ENCODE assay signal across 19 cellular contexts in the genomic region with DNA sequence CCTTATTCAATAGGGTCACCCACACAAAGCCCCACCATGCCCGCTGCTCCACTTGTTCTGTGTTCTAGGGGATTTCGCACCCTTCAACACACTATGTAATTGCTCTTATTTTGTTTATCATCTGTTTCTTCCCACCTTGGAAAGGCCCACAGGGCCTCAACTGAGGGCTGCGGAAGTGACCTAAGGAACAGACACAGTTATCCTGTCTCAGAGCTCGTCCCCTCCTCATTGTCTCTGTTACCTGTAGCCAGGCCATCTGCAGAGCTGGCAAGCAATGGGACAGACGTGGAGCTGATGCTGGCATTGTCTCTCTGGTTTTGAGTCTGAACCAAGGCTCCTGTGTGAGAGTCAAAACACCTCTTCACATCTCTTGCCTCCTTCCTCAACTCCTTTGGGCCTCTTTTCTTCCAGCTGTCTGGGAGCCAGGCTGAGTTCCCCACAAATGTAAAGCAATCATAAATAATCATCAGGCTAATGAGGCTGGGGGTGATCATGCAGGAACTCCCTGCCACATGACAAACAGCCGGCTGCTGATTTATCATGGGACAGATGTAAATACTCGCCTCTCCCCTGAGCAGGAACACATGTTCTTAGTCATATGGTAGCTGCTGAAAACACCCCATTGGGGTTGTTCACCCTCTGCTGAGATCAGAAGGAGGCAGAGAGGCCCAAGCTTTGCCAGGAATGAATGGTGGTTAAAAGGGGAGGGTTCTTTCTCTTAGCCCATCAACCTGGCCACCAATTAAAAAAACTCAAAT.
DNase-seq lines count a peak whose midpoint lies in the region; ATAC-seq, FAIRE-seq and TF ChIP-seq lines count a peak whose summit lies in the region.
"Had no signal": no experiment of that assay in that cellular context is flagged by ENCODE, and none has a peak within 500 bp of the region (broad histone marks: within the 10 kb centered on the region; RNA-seq: fewer than 3 reads in every experiment).

No MANE protein-coding gene starts in this region.

- no peak for TF ChIP-seq POLR2A in A549 (IDR thresholded peaks at IDR 0.05; ENCODE audit: low read length)

- H3K36me3 ChIP-seq in neural progenitor cell, result no peaks in the 10 kb centered on the region
- H3K36me3 ChIP-seq: BE2C had no signal

- H3K27ac ChIP-seq in A549 (no peak overlapping the region), neural progenitor cell (no peak overlapping the region)

- POLR2A ChIA-PET in A549 (lab: Yijun Ruan, JAX), result no interaction called here

- H3K4me1 Mint-ChIP-seq in neural progenitor cell, result peaks cover 45% of the 10 kb centered on the region

- H3K4me3 ChIP-seq in A549, result no peak overlapping the region
- H3K4me3 ChIP-seq in neural progenitor cell, result no peak overlapping the region

- H3K27ac Mint-ChIP-seq in neural progenitor cell, result peak overlapping the region; percentile 78

- H2AFZ ChIP-seq in neural progenitor cell (replicated peaks), result no peak overlapping the region

- FAIRE-seq in A549 (lab: Jason Lieb, UNC), result no peak
- FAIRE-seq: HepG2 had no signal

- no peak overlapping the region for H3K9ac ChIP-seq in neural progenitor cell

- H4K20me1 ChIP-seq in neural progenitor cell (ENCODE audit: low read depth), result no peaks in the 10 kb centered on the region

- peaks cover 9% of the 10 kb centered on the region for H3F3A ChIP-seq in neural progenitor cell (ENCODE audit: low read depth)

- TF ChIP-seq CTCF in A549 (IDR thresholded peaks at IDR 0.05) (no peak), neural progenitor cell (IDR thresholded peaks at IDR 0.05) (no peak)

- no peaks in the 10 kb centered on the region for H3K27me3 ChIP-seq in neural progenitor cell
- H3K27me3 ChIP-seq: BE2C had no signal

- H3K9me3 ChIP-seq in A549 (no peaks in the 10 kb centered on the region), neural progenitor cell (ENCODE audit: low read depth) (no peaks in the 10 kb centered on the region)
- H3K9me3 ChIP-seq: BE2C had no signal

- H3K9me3 Mint-ChIP-seq in neural progenitor cell, result peaks cover 16% of the 10 kb centered on the region
- H3K9me3 Mint-ChIP-seq: CD4-positive, alpha-beta memory T cell had no signal

- WGBS in A549 (ENCODE audit: missing lambda C conversion rate), result 57% methylated on average over 7 of the region's 7 CpGs

- H3K27me3 Mint-ChIP-seq in neural progenitor cell (ENCODE audit: insufficient read depth, low read depth), result peaks cover 23% of the 10 kb centered on the region

- H3K36me3 Mint-ChIP-seq in neural progenitor cell, result peaks cover 6% of the 10 kb centered on the region
- H3K36me3 Mint-ChIP-seq: CD4-positive, alpha-beta memory T cell had no signal

- H3K4me3 Mint-ChIP-seq in neural progenitor cell, result peak overlapping the region; percentile 29

- no peaks in the 10 kb centered on the region for H3K4me1 ChIP-seq in A549
- H3K4me1 ChIP-seq in neural progenitor cell, result peaks cover 5% of the 10 kb centered on the region
- H3K4me1 ChIP-seq: BE2C had no signal

- CTCF ChIA-PET in A549 (lab: Yijun Ruan, JAX), result no interaction called here

- no peaks in the 10 kb centered on the region for H3K79me2 ChIP-seq in neural progenitor cell (ENCODE audit: low read depth)

- TF ChIP-seq EP300 in A549 (IDR thresholded peaks at IDR 0.05), result no peak

- no peak for TF ChIP-seq RAD21 in A549 (conservative IDR thresholded peaks at IDR 0.05 in 1 of 2, IDR thresholded peaks at IDR 0.05 in 1 of 2)

- peak; percentile 25 to 32; a peak in 2 of 6 replicates for ATAC-seq in A549
- ATAC-seq in HG02852 (IDR thresholded peaks at IDR 0.05; ENCODE audit: unreplicated experiment), result no peak
- ATAC-seq in HG02763 (IDR thresholded peaks at IDR 0.05; ENCODE audit: unreplicated experiment), result no peak
- ATAC-seq: HepG2 had no signal

- no peak for DNase-seq in A549 (ENCODE audit: low read depth in 1 of 2, low spot score in 1 of 2)
- peak; percentile 46 for DNase-seq in LHCN-M2 (ENCODE audit: low read depth)
- peak; percentile 44 for DNase-seq in ecto neural progenitor cell (ENCODE audit: low spot score)
- DNase-seq in neural progenitor cell (ENCODE audit: low spot score), result no peak
- DNase-seq in activated CD4-positive, CD25-positive, alpha-beta regulatory T cell treated with anti-CD3 and anti-CD28 coated beads, Interleukin-2, amount 50 U/mL, for 72 hours, result no peak
- DNase-seq in dedifferentiated amniotic fluid mesenchymal stem cell (ENCODE audit: extremely low spot score), result no peak
- DNase-seq: BE2C; CD4-positive, alpha-beta memory T cell; H7; MM.1S; NCI-H1105; NCI-H187; NCI-H526 treated with DMSO at 0.1 percent for 48 hours; NK-92 treated with Interleukin-12 subunit alpha and Interleukin-12 subunit beta, amount 100 ng/mL, for 24 hours; OCI-M1; RPMI8226 had no signal

- H3K4me2 ChIP-seq in A549 (no peak overlapping the region), neural progenitor cell (no peak overlapping the region)

TF ChIP-seq in A549, 52 proteins besides CTCF, POLR2A, EP300 and RAD21:
- TF ChIP-seq FOXS1 (CRISPR knock-in tag; IDR thresholded peaks at IDR 0.05), result no peak
- no peak for TF ChIP-seq SMC3 (IDR thresholded peaks at IDR 0.05)
- no peak for TF ChIP-seq FOSL2 (IDR thresholded peaks at IDR 0.05)
- TF ChIP-seq FOSL2 (CRISPR knock-in tag; IDR thresholded peaks at IDR 0.05), result no peak
- no peak for TF ChIP-seq RARB (CRISPR knock-in tag; IDR thresholded peaks at IDR 0.05)
- TF ChIP-seq JUN (IDR thresholded peaks at IDR 0.05), result no peak
- TF ChIP-seq EHF (CRISPR knock-in tag; IDR thresholded peaks at IDR 0.05), result no peak
- TF ChIP-seq, protein P1, sequence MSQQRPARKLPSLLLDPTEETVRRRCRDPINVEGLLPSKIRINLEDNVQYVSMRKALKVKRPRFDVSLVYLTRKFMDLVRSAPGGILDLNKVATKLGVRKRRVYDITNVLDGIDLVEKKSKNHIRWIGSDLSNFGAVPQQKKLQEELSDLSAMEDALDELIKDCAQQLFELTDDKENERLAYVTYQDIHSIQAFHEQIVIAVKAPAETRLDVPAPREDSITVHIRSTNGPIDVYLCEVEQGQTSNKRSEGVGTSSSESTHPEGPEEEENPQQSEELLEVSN (IDR thresholded peaks at IDR 0.05; ENCODE audit: borderline replicate concordance, low read depth), result no peak
- no peak for TF ChIP-seq NPAS2 (CRISPR knock-in tag; IDR thresholded peaks at IDR 0.05; ENCODE audit: borderline replicate concordance)
- TF ChIP-seq ESRRA (IDR thresholded peaks at IDR 0.05; ENCODE audit: borderline replicate concordance, low read length), result no peak
- no peak for TF ChIP-seq CBX8 (IDR thresholded peaks at IDR 0.05)
- TF ChIP-seq TFCP2L1 (CRISPR knock-in tag; IDR thresholded peaks at IDR 0.05), result no peak
- TF ChIP-seq MAZ (IDR thresholded peaks at IDR 0.05; ENCODE audit: borderline replicate concordance, low read depth, low read length), result no peak

Comparison
In these comparisons a context has a peak if more than half of its experiments do, and no peak if none do; other contexts are left out.
1. ATAC-seq: peak in A549 (2 of 2); none in HG02852 (single experiment) and HG02763 (single experiment).
2. DNase-seq: peak in LHCN-M2 (single experiment) and ecto neural progenitor cell (single experiment); none in A549 (0 of 2), neural progenitor cell (single experiment), activated CD4-positive, CD25-positive, alpha-beta regulatory T cell treated with anti-CD3 and anti-CD28 coated beads, Interleukin-2, amount 50 U/mL, for 72 hours (single experiment) and dedifferentiated amniotic fluid mesenchymal stem cell (single experiment).